ENCODE assay signal across 9 cellular contexts in genomic region chr12:119115296-119115905, GRCh38.
DNase-seq lines count a peak whose midpoint lies in the region; ATAC-seq and TF ChIP-seq lines count a peak whose summit lies in the region.
"Had no signal": no experiment of that assay in that cellular context is flagged by ENCODE, and none has a peak within 500 bp of the region (broad histone marks: within the 10 kb centered on the region; RNA-seq: fewer than 3 reads in every experiment).

No MANE protein-coding gene starts in this region.

- TF ChIP-seq CTCF in heart left ventricle (IDR thresholded peaks at IDR 0.05): peak; percentile 82 to 97 (median 93)
- peak; percentile 69 to 95 (median 84) for TF ChIP-seq CTCF in sigmoid colon (IDR thresholded peaks at IDR 0.05)

- H3K36me3 ChIP-seq in heart left ventricle (no peaks in the 10 kb centered on the region), sigmoid colon (no peaks in the 10 kb centered on the region)

- WGBS in heart left ventricle, 4 donors: 22 to 34% (median 24%) methylated on average over 2 of the region's 2 CpGs
- WGBS in sigmoid colon, 2 donors: 32 to 38% methylated on average over 2 of the region's 2 CpGs

- ATAC-seq in heart left ventricle (peak in 3 of 4 donors; percentile 31 to 57 (median 37)), HG03469 (IDR thresholded peaks at IDR 0.05; ENCODE audit: unreplicated experiment) (no peak)
- ATAC-seq: left colon had no signal

- H3K4me3 ChIP-seq in heart left ventricle (no peak overlapping the region), sigmoid colon (no peak overlapping the region)

- H3K27ac Mint-ChIP-seq in activated CD4-positive, alpha-beta memory T cell treated with anti-CD3 and anti-CD28 coated beads for 36 hours: no peak overlapping the region

- H3K9me3 ChIP-seq in heart left ventricle (no peaks in the 10 kb centered on the region), sigmoid colon (no peaks in the 10 kb centered on the region)

- H3K4me1 ChIP-seq in heart left ventricle: peaks cover 0 to 3% (median 0%) of the 10 kb centered on the region in 12 donors
- H3K4me1 ChIP-seq in sigmoid colon: peaks cover 0 to 9% (median 2%) of the 10 kb centered on the region in 4 donors

- POLR2A ChIA-PET in activated CD4-positive, alpha-beta memory T cell treated with anti-CD3 and anti-CD28 coated beads for 36 hours (lab: Charles Lee): no interaction called here

- DNase-seq in Ammon's horn (ENCODE audit: low spot score) (peak; percentile 39), GM04504 (ENCODE audit: low read depth) (peak; percentile 7), NCI-H2029 (lab: John Stamatoyannopoulos, UW) (peak; percentile 52), heart left ventricle (peak in 2 of 5 donors; percentile 35), sigmoid colon (no peak)
- peak; percentile 10 for DNase-seq in activated CD4-positive, alpha-beta memory T cell treated with anti-CD3 and anti-CD28 coated beads for 36 hours
- DNase-seq in effector CD4-positive, alpha-beta T cell: no peak

- H3K4me3 Mint-ChIP-seq in activated CD4-positive, alpha-beta memory T cell treated with anti-CD3 and anti-CD28 coated beads for 36 hours: no peak overlapping the region

- CTCF ChIA-PET in activated CD4-positive, alpha-beta memory T cell treated with anti-CD3 and anti-CD28 coated beads for 36 hours (lab: Charles Lee): interaction anchor here (0.9 to 1.0 kb wide), 2 partner anchors 16 to 429 kb away, joined by 3 read pairs; no protein-coding TSS in a partner anchor

- no peak for TF ChIP-seq EP300 in sigmoid colon (IDR thresholded peaks at IDR 0.05)

- TF ChIP-seq POLR2A in heart left ventricle (IDR thresholded peaks at IDR 0.05) (no peak), sigmoid colon (IDR thresholded peaks at IDR 0.05) (no peak)

- H3K27ac ChIP-seq in heart left ventricle (no peak overlapping the region), sigmoid colon (no peak overlapping the region)

- no peaks in the 10 kb centered on the region for H3K36me3 Mint-ChIP-seq in activated CD4-positive, alpha-beta memory T cell treated with anti-CD3 and anti-CD28 coated beads for 36 hours

- H3K27me3 ChIP-seq in heart left ventricle (peaks cover 0 to 4% (median 0%) of the 10 kb centered on the region in 9 donors), sigmoid colon (no peaks in the 10 kb centered on the region)

- H3K27me3 Mint-ChIP-seq in activated CD4-positive, alpha-beta memory T cell treated with anti-CD3 and anti-CD28 coated beads for 36 hours: peaks cover 2% of the 10 kb centered on the region

- no peaks in the 10 kb centered on the region for H3K9me3 Mint-ChIP-seq in activated CD4-positive, alpha-beta memory T cell treated with anti-CD3 and anti-CD28 coated beads for 36 hours

- no peaks in the 10 kb centered on the region for H3K4me1 Mint-ChIP-seq in activated CD4-positive, alpha-beta memory T cell treated with anti-CD3 and anti-CD28 coated beads for 36 hours (ENCODE audit: low read depth)

- intact Hi-C loops in activated CD4-positive, alpha-beta memory T cell treated with anti-CD3 and anti-CD28 coated beads for 36 hours (cut with micrococcal nuclease): loop anchor here (5.0 to 10.0 kb wide), 2 partner anchors 209 to 297 kb away; no protein-coding TSS in a partner anchor
- intact Hi-C loops in heart left ventricle (cut with DNase I): loop anchor here (1.0 to 10.0 kb wide), 12 partner anchors 57 to 432 kb away; partner anchors contain the start of gene HSPB8 (in 1 of the 10)
- intact Hi-C loops in sigmoid colon (cut with DNase I): loop anchor here (1.0 to 10.0 kb wide), 5 partner anchors 57 to 430 kb away; no protein-coding TSS in a partner anchor

Comparison
In these comparisons a context has a peak if more than half of its experiments do, and no peak if none do; other contexts are left out.
1. DNase-seq: peak in Ammon's horn (single experiment), GM04504 (single experiment), NCI-H2029 (single experiment) and activated CD4-positive, alpha-beta memory T cell treated with anti-CD3 and anti-CD28 coated beads for 36 hours (single experiment); none in sigmoid colon (single experiment) and effector CD4-positive, alpha-beta T cell (single experiment).